23 cellular contexts compared by ENCODE assay signal in genomic region chr1:37849480-37849879, GRCh38. TPM values are rescaled to one million over a fixed set of nuclear protein-coding genes. Genes with fewer than 3 reads are reported as not detected.
DNase-seq lines count a peak whose midpoint lies in the region; ATAC-seq and TF ChIP-seq lines count a peak whose summit lies in the region.
"Had no signal": no experiment of that assay in that cellular context is flagged by ENCODE, and none has a peak within 500 bp of the region (broad histone marks: within the 10 kb centered on the region; RNA-seq: fewer than 3 reads in every experiment).

No MANE protein-coding gene starts in this region.

- H3K4me1 ChIP-seq in esophagus squamous epithelium, result peaks cover 11 to 87% (median 32%) of the 10 kb centered on the region in 3 donors
- peaks cover 33 to 69% (median 53%) of the 10 kb centered on the region in 4 donors for H3K4me1 ChIP-seq in upper lobe of left lung

- H3K9me3 Mint-ChIP-seq in natural killer cell treated with Interleukin-12 subunit alpha and Interleukin-12 subunit beta and Interleukin-15 and Interleukin-18, amount 100 ng/mL, for 72 hours, result no peaks in the 10 kb centered on the region
- no peaks in the 10 kb centered on the region for H3K9me3 Mint-ChIP-seq in natural killer cell
- H3K9me3 Mint-ChIP-seq: CD14-positive monocyte; CD4-positive, alpha-beta T cell; CD8-positive, alpha-beta memory T cell; GM23338; H9 had no signal

- no peaks in the 10 kb centered on the region for H3K27me3 ChIP-seq in esophagus squamous epithelium
- no peaks in the 10 kb centered on the region for H3K27me3 ChIP-seq in upper lobe of left lung
- H3K27me3 ChIP-seq: BLaER1 had no signal

- peaks cover 39 to 44% of the 10 kb centered on the region in 2 donors for H3K4me1 Mint-ChIP-seq in natural killer cell treated with Interleukin-12 subunit alpha and Interleukin-12 subunit beta and Interleukin-15 and Interleukin-18, amount 100 ng/mL, for 72 hours (ENCODE audit: low read depth in 2 of 2)
- H3K4me1 Mint-ChIP-seq in natural killer cell, result peaks cover 28 to 43% of the 10 kb centered on the region in 2 donors
- H3K4me1 Mint-ChIP-seq: GM23338, H9 had no signal

- no peak for TF ChIP-seq POLR2A in esophagus squamous epithelium (IDR thresholded peaks at IDR 0.05)
- TF ChIP-seq POLR2A in upper lobe of left lung (IDR thresholded peaks at IDR 0.05), result no peak
- TF ChIP-seq POLR2A in erythroblast (IDR thresholded peaks at IDR 0.05; ENCODE audit: low read length), result no peak

- H3K27ac ChIP-seq in esophagus squamous epithelium, result peak overlapping the region in 3 of 4 donors; percentile 73 to 80 (median 79)
- peak overlapping the region in 3 of 4 donors; percentile 48 to 73 (median 61) for H3K27ac ChIP-seq in upper lobe of left lung
- H3K27ac ChIP-seq: A549, BLaER1 had no signal

- no peak for ATAC-seq in natural killer cell treated with Interleukin-12 subunit alpha and Interleukin-12 subunit beta and Interleukin-15 and Interleukin-18, amount 100 ng/mL, for 72 hours
- ATAC-seq in natural killer cell, result no peak
- no peak for ATAC-seq in upper lobe of left lung (ENCODE audit: low FRiP score in 2 of 2)
- no peak for ATAC-seq in HG02678 (IDR thresholded peaks at IDR 0.05; ENCODE audit: unreplicated experiment)
- ATAC-seq: A549, GM23338, HCT116 had no signal

- peak overlapping the region; percentile 13 for H3K4me3 Mint-ChIP-seq in natural killer cell treated with Interleukin-12 subunit alpha and Interleukin-12 subunit beta and Interleukin-15 and Interleukin-18, amount 100 ng/mL, for 72 hours
- H3K4me3 Mint-ChIP-seq in natural killer cell, result no peak overlapping the region
- H3K4me3 Mint-ChIP-seq: CD4-positive, alpha-beta T cell; GM23338; H9 had no signal

- TF ChIP-seq EP300 in upper lobe of left lung (IDR thresholded peaks at IDR 0.05), result no peak

- no peaks in the 10 kb centered on the region for H3K27me3 Mint-ChIP-seq in natural killer cell treated with Interleukin-12 subunit alpha and Interleukin-12 subunit beta and Interleukin-15 and Interleukin-18, amount 100 ng/mL, for 72 hours
- no peaks in the 10 kb centered on the region for H3K27me3 Mint-ChIP-seq in natural killer cell (ENCODE audit: low read depth in 2 of 2)
- H3K27me3 Mint-ChIP-seq: CD4-positive, alpha-beta T cell; CD8-positive, alpha-beta memory T cell had no signal

- no peak overlapping the region for H3K27ac Mint-ChIP-seq in natural killer cell treated with Interleukin-12 subunit alpha and Interleukin-12 subunit beta and Interleukin-15 and Interleukin-18, amount 100 ng/mL, for 72 hours
- H3K27ac Mint-ChIP-seq in natural killer cell, result no peak overlapping the region
- H3K27ac Mint-ChIP-seq: CD4-positive, alpha-beta T cell; GM23338; H9 had no signal

- intact Hi-C loops in natural killer cell (cut with micrococcal nuclease), result loop anchor here (10.0 kb wide), 1 partner anchor 255 kb away; the partner anchor contains the start of gene GNL2
- intact Hi-C loops in esophagus squamous epithelium (cut with DNase I), result no loop called here

- WGBS in esophagus squamous epithelium, 2 donors, result 84 to 87% methylated on average over 3 of the region's 3 CpGs
- 97 to 98% methylated on average over 3 of the region's 3 CpGs for WGBS in upper lobe of left lung, 2 donors

- no peak overlapping the region for H3K4me3 ChIP-seq in LNCaP clone FGC (ENCODE audit: low read depth, low read length)
- H3K4me3 ChIP-seq in esophagus squamous epithelium, result no peak overlapping the region
- no peak overlapping the region for H3K4me3 ChIP-seq in upper lobe of left lung
- H3K4me3 ChIP-seq: A549, BLaER1, GM23338 had no signal

- DNase-seq in natural killer cell treated with Interleukin-12 subunit alpha and Interleukin-12 subunit beta and Interleukin-15 and Interleukin-18, amount 100 ng/mL, for 72 hours (ENCODE audit: low spot score), result no peak
- DNase-seq in natural killer cell (no peak), LNCaP clone FGC (ENCODE audit: low read depth) (peak; percentile 84), esophagus squamous epithelium (lab: John Stamatoyannopoulos, UW) (no peak), upper lobe of left lung (no peak), erythroblast (lab: John Stamatoyannopoulos, UW) (no peak), NCI-H1436 treated with DMSO at 0.1 percent for 48 hours (lab: John Stamatoyannopoulos, UW) (no peak)
- DNase-seq: 8988T; ACHN; Calu3; CD4-positive, alpha-beta T cell; CD8-positive, alpha-beta memory T cell; COR-L47; DMS53; DMS79 treated with DMSO at 0.1 percent for 48 hours; GF-D8; H9 had no signal

- peaks cover 23% of the 10 kb centered on the region for H3K36me3 Mint-ChIP-seq in natural killer cell treated with Interleukin-12 subunit alpha and Interleukin-12 subunit beta and Interleukin-15 and Interleukin-18, amount 100 ng/mL, for 72 hours
- H3K36me3 Mint-ChIP-seq in natural killer cell, result no peaks in the 10 kb centered on the region

- TF ChIP-seq CTCF in natural killer cell (IDR thresholded peaks at IDR 0.05) (no peak), LNCaP clone FGC (IDR thresholded peaks at IDR 0.05; ENCODE audit: control insufficient read depth, extremely low read depth, insufficient read depth) (no peak), esophagus squamous epithelium (IDR thresholded peaks at IDR 0.05) (no peak), upper lobe of left lung (IDR thresholded peaks at IDR 0.05) (no peak)

- no peaks in the 10 kb centered on the region for H3K9me3 ChIP-seq in esophagus squamous epithelium
- no peaks in the 10 kb centered on the region for H3K9me3 ChIP-seq in upper lobe of left lung
- H3K9me3 ChIP-seq: A549, BLaER1 had no signal

- H3K36me3 ChIP-seq in esophagus squamous epithelium (peaks cover 0 to 36% (median 0%) of the 10 kb centered on the region in 3 donors), upper lobe of left lung (peaks cover 0 to 18% (median 4%) of the 10 kb centered on the region in 4 donors)

RNA-seq across cellular contexts. Expression of gene MTF1, which starts 9.9 kb away (rescaled TPM):
- total RNA-seq in natural killer cell treated with Interleukin-12 subunit alpha and Interleukin-12 subunit beta and Interleukin-15 and Interleukin-18, amount 100 ng/mL, for 72 hours, result 10 to 100 TPM; 54.0 to 65.3 TPM
- total RNA-seq in natural killer cell (10 to 100 TPM; 31.2 to 35.6 (median 32.7) TPM), esophagus squamous epithelium (10 to 100 TPM in 2 of 4 donors, 1 to 10 TPM in 2; 6.3 to 13.4 (median 9.9) TPM), upper lobe of left lung (10 to 100 TPM in 3 of 6 donors, 1 to 10 TPM in 3; 5.2 to 27.4 (median 8.7) TPM)

RNA-seq across cellular contexts. Expression of gene YRDC, which starts 41.5 kb away (rescaled TPM):
- 10 to 100 TPM; 72.0 to 82.9 TPM for total RNA-seq in natural killer cell treated with Interleukin-12 subunit alpha and Interleukin-12 subunit beta and Interleukin-15 and Interleukin-18, amount 100 ng/mL, for 72 hours
- total RNA-seq in natural killer cell (10 to 100 TPM; 19.9 to 26.2 (median 24.4) TPM), esophagus squamous epithelium (10 to 100 TPM; 19.9 to 26.0 (median 21.1) TPM), upper lobe of left lung (10 to 100 TPM in 4 of 6 donors, 1 to 10 TPM in 2; 4.2 to 22.2 (median 13.3) TPM)

RNA-seq across cellular contexts. Expression of gene C1orf122, which starts 41.9 kb away (rescaled TPM):
- 10 to 100 TPM; 29.2 to 33.3 TPM for total RNA-seq in natural killer cell treated with Interleukin-12 subunit alpha and Interleukin-12 subunit beta and Interleukin-15 and Interleukin-18, amount 100 ng/mL, for 72 hours
- total RNA-seq in natural killer cell (10 to 100 TPM; 13.9 to 22.9 (median 14.9) TPM), esophagus squamous epithelium (10 to 100 TPM; 40.9 to 60.2 (median 52.1) TPM), upper lobe of left lung (10 to 100 TPM; 30.0 to 90.1 (median 39.9) TPM)

RNA-seq across cellular contexts. Expression of gene MANEAL, which starts 55.8 kb away (rescaled TPM):
- total RNA-seq in natural killer cell treated with Interleukin-12 subunit alpha and Interleukin-12 subunit beta and Interleukin-15 and Interleukin-18, amount 100 ng/mL, for 72 hours, result 1 to 10 TPM; 2.8 to 9.0 TPM
- 1 to 10 TPM; 1.6 to 3.8 (median 2.4) TPM for total RNA-seq in natural killer cell
- 1 to 10 TPM; 2.3 to 5.0 (median 3.7) TPM for total RNA-seq in esophagus squamous epithelium
- total RNA-seq in upper lobe of left lung, result 1 to 10 TPM; 2.8 to 8.1 (median 5.2) TPM
